ENCODE assay signal across 9 cellular contexts in genomic region chr21:29155118-29155932, GRCh38. TPM values are rescaled to one million over a fixed set of nuclear protein-coding genes. Genes with fewer than 3 reads are reported as not detected.
DNase-seq lines count a peak whose midpoint lies in the region; TF ChIP-seq lines count a peak whose summit lies in the region.
"Had no signal": no experiment of that assay in that cellular context is flagged by ENCODE, and none has a peak within 500 bp of the region (broad histone marks: within the 10 kb centered on the region; RNA-seq: fewer than 3 reads in every experiment).

No MANE protein-coding gene starts in this region.

- peak overlapping the region; percentile 46 to 59; a peak in 4 of 5 replicates for H3K4me3 Mint-ChIP-seq in H9
- H3K4me3 Mint-ChIP-seq in activated naive CD4-positive, alpha-beta T cell treated with anti-CD3 and anti-CD28 coated beads, Interleukin-2, amount 10 ng/mL, durations not matched to agents 7 days and 5 days: no peak overlapping the region

- CTCF ChIA-PET in activated naive CD4-positive, alpha-beta T cell treated with anti-CD3 and anti-CD28 coated beads, Interleukin-2, amount 10 ng/mL, durations not matched to agents 7 days and 5 days (lab: Charles Lee): interaction anchor here (1.2 to 1.6 kb wide), 3 partner anchors 9 to 217 kb away, joined by 3 to 5 read pairs (median 3); no protein-coding TSS in a partner anchor

- no peaks in the 10 kb centered on the region for H4K20me1 ChIP-seq in H9 (ENCODE audit: control insufficient read depth, insufficient read depth, insufficient read length)

- H3K27me3 ChIP-seq in H9 (ENCODE audit: insufficient read depth, low read length) (no peaks in the 10 kb centered on the region), skeletal muscle satellite cell (ENCODE audit: control insufficient read depth, insufficient read depth, low read length) (no peaks in the 10 kb centered on the region)

- H3K36me3 ChIP-seq in skeletal muscle satellite cell (ENCODE audit: insufficient read depth, low read length): peaks cover 4% of the 10 kb centered on the region

- H2BK12ac ChIP-seq in H9 (ENCODE audit: insufficient read length, low read depth, low read length): no peak overlapping the region

- no peak overlapping the region for H4K5ac ChIP-seq in H9 (ENCODE audit: insufficient read length, low read depth, low read length)

- H2BK20ac ChIP-seq in H9 (ENCODE audit: low read depth, low read length, poor library complexity, severe bottlenecking): no peak overlapping the region

- H3K14ac ChIP-seq in H9 (ENCODE audit: insufficient read depth, low read length): no peak overlapping the region

- no peak overlapping the region for H3K23ac ChIP-seq in H9 (ENCODE audit: insufficient read length, low read depth, low read length)

- H3K9ac ChIP-seq in H9 (ENCODE audit: extremely low read depth, insufficient read length, low read length) (no peak overlapping the region), skeletal muscle satellite cell (ENCODE audit: low read depth, low read length) (peak overlapping the region; percentile 74)

- H3K9me3 Mint-ChIP-seq in H9: no peaks in the 10 kb centered on the region
- no peaks in the 10 kb centered on the region for H3K9me3 Mint-ChIP-seq in activated naive CD4-positive, alpha-beta T cell treated with anti-CD3 and anti-CD28 coated beads, Interleukin-2, amount 10 ng/mL, durations not matched to agents 7 days and 5 days

- no peak overlapping the region for H3K18ac ChIP-seq in H9 (ENCODE audit: insufficient read length, low read depth, low read length)

- peak; percentile 49 for DNase-seq in H9
- peak; percentile 40 for DNase-seq in cerebellar cortex (ENCODE audit: low spot score)
- peak; percentile 71 for DNase-seq in islet precursor cell
- no peak for DNase-seq in activated CD4-positive, alpha-beta T cell treated with anti-CD3 and anti-CD28 coated beads, Interleukin-2, amount 50 U/mL, for 48 hours
- no peak for DNase-seq in stimulated activated CD4-positive, alpha-beta T cell treated with anti-CD3 and anti-CD28 coated beads, Interleukin-15, amount 100 ng/mL, for 24 hours
- DNase-seq in activated naive CD4-positive, alpha-beta T cell treated with anti-CD3 and anti-CD28 coated beads, Interleukin-2, amount 10 ng/mL, durations not matched to agents 7 days and 5 days: no peak
- DNase-seq in NCI-H2196 (lab: John Stamatoyannopoulos, UW; ENCODE audit: unreplicated experiment): no peak
- DNase-seq: activated CD8-positive, alpha-beta memory T cell treated with anti-CD3 and anti-CD28 coated beads, Interleukin-2, amount 50 U/mL, for 48 hours had no signal

- no peak overlapping the region for H3T11ph ChIP-seq in H9 (ENCODE audit: low read length)

- no peak overlapping the region for H3K27ac ChIP-seq in H9 (ENCODE audit: insufficient read length, low read depth, low read length)

- H3K9me3 ChIP-seq in H9 (ENCODE audit: control insufficient read depth, low read depth, low read length) (no peaks in the 10 kb centered on the region), skeletal muscle satellite cell (replicated peaks; ENCODE audit: low read length) (no peaks in the 10 kb centered on the region)

- H2BK120ac ChIP-seq in H9 (ENCODE audit: low read depth, low read length, poor library complexity, severe bottlenecking): no peak overlapping the region

- no peak overlapping the region for H3K56ac ChIP-seq in H9 (ENCODE audit: insufficient read length, low read depth, low read length)

- TF ChIP-seq CTCF in H9 (conservative IDR thresholded peaks at IDR 0.05): no peak

- WGBS in H9 (ENCODE audit: extremely low coverage, insufficient read length, low lambda C conversion rate): no CpG with 5 or more reads among the region's 25 CpGs

- H3K27me3 Mint-ChIP-seq in H9 (ENCODE audit: low read depth): peaks cover 24% of the 10 kb centered on the region
- peaks cover 5% of the 10 kb centered on the region for H3K27me3 Mint-ChIP-seq in activated naive CD4-positive, alpha-beta T cell treated with anti-CD3 and anti-CD28 coated beads, Interleukin-2, amount 10 ng/mL, durations not matched to agents 7 days and 5 days

- H3K4me3 ChIP-seq in skeletal muscle satellite cell (ENCODE audit: low read length): peak overlapping the region; percentile 57

- no peaks in the 10 kb centered on the region for H3K79me1 ChIP-seq in H9 (ENCODE audit: insufficient read depth, low read depth, low read length, poor library complexity, severe bottlenecking)

- no peak overlapping the region for H4K8ac ChIP-seq in H9 (replicated peaks; ENCODE audit: insufficient read length, low read depth, low read length)

- H3K23me2 ChIP-seq in H9 (ENCODE audit: insufficient read length, low read depth, low read length, poor library complexity, severe bottlenecking): no peaks in the 10 kb centered on the region

- no peak overlapping the region for H3K27ac Mint-ChIP-seq in H9
- H3K27ac Mint-ChIP-seq in activated naive CD4-positive, alpha-beta T cell treated with anti-CD3 and anti-CD28 coated beads, Interleukin-2, amount 10 ng/mL, durations not matched to agents 7 days and 5 days: no peak overlapping the region

- H3K4me1 ChIP-seq in H9 (ENCODE audit: insufficient read depth, low read length) (peaks cover 3% of the 10 kb centered on the region; the same call in 1 of the 2 replicates), skeletal muscle satellite cell (ENCODE audit: control insufficient read depth, insufficient read depth, low read length) (peaks cover 13% of the 10 kb centered on the region)

- no peak overlapping the region for H2BK5ac ChIP-seq in H9 (ENCODE audit: insufficient read length, low read length)

- no peaks in the 10 kb centered on the region for H3K79me2 ChIP-seq in H9 (ENCODE audit: insufficient read depth, low read length)

- H3K4me2 ChIP-seq in H9 (ENCODE audit: insufficient read depth, insufficient read length, low read length) (peak overlapping the region; percentile 38), skeletal muscle satellite cell (ENCODE audit: low read length) (peak overlapping the region; percentile 80)

- no peak overlapping the region for H4K91ac ChIP-seq in H9 (ENCODE audit: insufficient read length, low read depth, low read length)

- H3K4ac ChIP-seq in H9 (ENCODE audit: low read depth, low read length): no peak overlapping the region

- H3K36me3 Mint-ChIP-seq in H9 (ENCODE audit: insufficient read depth in 1 of 3, low read depth in 3 of 3): no peaks in the 10 kb centered on the region
- no peaks in the 10 kb centered on the region for H3K36me3 Mint-ChIP-seq in activated naive CD4-positive, alpha-beta T cell treated with anti-CD3 and anti-CD28 coated beads, Interleukin-2, amount 10 ng/mL, durations not matched to agents 7 days and 5 days

- H2AFZ ChIP-seq in H9 (ENCODE audit: low read length): no peak overlapping the region

- H2BK15ac ChIP-seq in H9 (ENCODE audit: low read depth, low read length): no peak overlapping the region; the same call in 1 of the 2 replicates

- peaks cover 2 to 7% of the 10 kb centered on the region in 2 experiments; a peak in 2 of 4 replicates for H3K4me1 Mint-ChIP-seq in H9
- no peaks in the 10 kb centered on the region for H3K4me1 Mint-ChIP-seq in activated naive CD4-positive, alpha-beta T cell treated with anti-CD3 and anti-CD28 coated beads, Interleukin-2, amount 10 ng/mL, durations not matched to agents 7 days and 5 days

- H2AK5ac ChIP-seq in H9 (ENCODE audit: insufficient read length, low read length): no peak overlapping the region

RNA-seq across cellular contexts. Expression of gene MAP3K7CL, which starts 24.9 kb away (rescaled TPM):
- not detected in 2 replicates for total RNA-seq in H9 (2021)
- total RNA-seq in skeletal muscle satellite cell (2012; rRNA removed): 9.1 and 14.2 TPM in 2 replicates

Comparison
In these comparisons a context has a peak if more than half of its experiments do, and no peak if none do; other contexts are left out.
1. DNase-seq: peak in H9 (single experiment), cerebellar cortex (single experiment) and islet precursor cell (single experiment); none in activated CD4-positive, alpha-beta T cell treated with anti-CD3 and anti-CD28 coated beads, Interleukin-2, amount 50 U/mL, for 48 hours (0 of 2), stimulated activated CD4-positive, alpha-beta T cell treated with anti-CD3 and anti-CD28 coated beads, Interleukin-15, amount 100 ng/mL, for 24 hours (single experiment), activated naive CD4-positive, alpha-beta T cell treated with anti-CD3 and anti-CD28 coated beads, Interleukin-2, amount 10 ng/mL, durations not matched to agents 7 days and 5 days (single experiment) and NCI-H2196 (single experiment).